In the genomic region with DNA sequence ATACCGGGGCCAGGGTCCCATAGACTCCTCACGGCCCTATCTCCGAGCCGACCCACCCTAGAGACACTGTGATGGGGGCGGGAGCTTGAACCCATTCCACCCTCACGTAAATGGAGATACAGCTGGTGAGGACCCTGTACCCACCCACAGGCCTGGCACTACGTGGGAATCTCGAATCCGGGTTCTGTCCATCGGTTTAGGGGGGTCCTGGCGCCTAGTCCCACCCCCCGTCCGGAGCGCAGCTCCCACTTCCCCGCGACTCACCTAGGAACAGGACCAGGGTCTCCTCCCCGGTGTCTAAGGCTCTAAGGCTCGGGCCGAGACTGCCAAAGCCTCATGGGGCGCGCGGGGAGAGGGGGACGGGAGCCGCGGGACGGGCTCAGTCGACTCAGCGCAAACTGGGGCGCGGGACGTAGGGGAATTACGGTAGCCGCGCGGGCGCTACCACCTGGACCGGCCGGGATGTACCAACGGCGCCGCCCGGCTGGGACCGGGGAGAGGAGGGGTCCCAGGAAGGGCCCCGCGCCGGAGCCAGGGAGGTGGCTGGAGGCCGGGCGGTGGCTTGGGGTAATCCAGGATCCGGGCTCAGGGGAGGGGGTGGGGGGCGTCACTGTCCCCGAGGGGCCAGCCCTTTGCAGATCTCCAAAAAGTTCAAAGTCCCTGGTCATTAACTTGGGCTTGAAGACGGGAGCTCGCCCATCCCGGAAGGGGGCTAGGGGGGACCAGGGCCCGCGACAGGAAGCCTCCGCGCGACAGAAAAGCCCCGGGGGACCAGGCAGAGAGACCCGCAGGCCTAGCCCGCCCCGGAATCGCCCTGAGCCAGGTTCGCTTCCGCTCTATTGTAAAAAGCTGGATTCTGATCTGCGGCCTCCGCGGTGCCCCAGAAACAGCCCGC, we compare ENCODE assay signal across 8 cellular contexts. TPM values are rescaled to one million over a fixed set of nuclear protein-coding genes. Genes with fewer than 3 reads are reported as not detected.
DNase-seq lines count a peak whose midpoint lies in the region; ATAC-seq and TF ChIP-seq lines count a peak whose summit lies in the region.

No MANE protein-coding gene starts in this region.

- peaks cover 26% of the 10 kb centered on the region for H3K4me1 ChIP-seq in hepatocyte (ENCODE audit: insufficient read depth)

- 2% methylated on average over 47 of the region's 70 CpGs for WGBS in hepatocyte (ENCODE audit: low lambda C conversion rate, missing lambda C conversion rate)

- H3K9me3 ChIP-seq in hepatocyte (ENCODE audit: low read depth), result no peaks in the 10 kb centered on the region

- TF ChIP-seq CTCF in hepatocyte (IDR thresholded peaks at IDR 0.05; ENCODE audit: poor library complexity), result no peak

- H3K27me3 ChIP-seq in hepatocyte, result no peaks in the 10 kb centered on the region

- H2AFZ ChIP-seq in hepatocyte, result peak overlapping the region; percentile 96

- peak overlapping the region; percentile 85 for H3K27ac ChIP-seq in hepatocyte

- intact Hi-C loops in sciatic nerve (cut with DNase I), result no loop called here

- H3K4me3 ChIP-seq in hepatocyte, result peak overlapping the region; percentile 92

- ATAC-seq in HG03342 (IDR thresholded peaks at IDR 0.05; ENCODE audit: unreplicated experiment), result peak; percentile 36
- ATAC-seq in sciatic nerve, result peak; percentile 65
- ATAC-seq in GM18517 (IDR thresholded peaks at IDR 0.05; ENCODE audit: unreplicated experiment), result no peak

- no peaks in the 10 kb centered on the region for H3K9me2 ChIP-seq in hepatocyte (replicated peaks; ENCODE audit: insufficient read depth)

- DNase-seq in NCI-H2081 (lab: John Stamatoyannopoulos, UW), result peak; percentile 51 to 68
- DNase-seq in NCI-H2081 treated with DMSO at 0.1 percent for 48 hours (lab: John Stamatoyannopoulos, UW), result no peak
- peak; percentile 58 for DNase-seq in SK-MEL-5 (ENCODE audit: low read depth, low spot score)
- DNase-seq in amniotic epithelial cell (ENCODE audit: low read depth), result peak; percentile 72
- DNase-seq in hepatocyte (ENCODE audit: low spot score), result peak; percentile 92
- no peak for DNase-seq in sciatic nerve (ENCODE audit: low spot score)

- no peaks in the 10 kb centered on the region for H4K20me1 ChIP-seq in hepatocyte (ENCODE audit: insufficient read depth, poor library complexity, severe bottlenecking)

- H3K4me2 ChIP-seq in hepatocyte, result peak overlapping the region; percentile 100

- no peaks in the 10 kb centered on the region for H3K36me3 ChIP-seq in hepatocyte (replicated peaks; ENCODE audit: insufficient read depth, low read depth)

- in situ Hi-C loops in SK-MEL-5 (cut with HindIII; ENCODE audit: low pct_unique_long_range_greater_than_20kb, low sequenced_read_pairs), result no loop called here

- H3K79me2 ChIP-seq in hepatocyte, result peaks cover 7% of the 10 kb centered on the region

RNA-seq across cellular contexts. Expression of a gene that starts 1.0 kb away (rescaled TPM):
- total RNA-seq in SK-MEL-5 (2014; rRNA removed; shearing (Covaris generic)), result 1.7 and 2.7 TPM in 2 replicates
- 2.6 TPM in 2 replicates for polyA plus RNA-seq in SK-MEL-5 (2015; cell fraction: cytosol; rRNA removed)
- polyA plus RNA-seq in SK-MEL-5 (2015; cell fraction: nucleus; rRNA removed), result 11.4 and 15.0 TPM in 2 replicates
- total RNA-seq in hepatocyte (11.6 and 13.3 TPM in 2 replicates), sciatic nerve (77.7 TPM)
- polyA plus RNA-seq in hepatocyte, result 9.3 and 11.5 TPM in 2 replicates

RNA-seq across cellular contexts. Expression of a gene that starts 24.5 kb away (rescaled TPM):
- 0.96 and 1.2 TPM in 2 replicates for total RNA-seq in SK-MEL-5 (2014; rRNA removed; shearing (Covaris generic))
- 0.73 and 0.93 TPM in 2 replicates for polyA plus RNA-seq in SK-MEL-5 (2015; cell fraction: cytosol; rRNA removed)
- polyA plus RNA-seq in SK-MEL-5 (2015; cell fraction: nucleus; rRNA removed), result 22.6 and 55.1 TPM in 2 replicates
- total RNA-seq in hepatocyte (4.8 and 14.0 TPM in 2 replicates), sciatic nerve (52.0 TPM)
- polyA plus RNA-seq in hepatocyte, result 7.1 and 16.9 TPM in 2 replicates

Comparison
In these comparisons a context has a peak if more than half of its experiments do, and no peak if none do; other contexts are left out.
1. DNase-seq: peak in NCI-H2081 (2 of 2), SK-MEL-5 (single experiment), amniotic epithelial cell (single experiment) and hepatocyte (single experiment); none in NCI-H2081 treated with DMSO at 0.1 percent for 48 hours (single experiment) and sciatic nerve (single experiment).